In genomic region chr1:184366992-184367391, GRCh38 we compare ENCODE assay signal across 22 cellular contexts. TPM values are rescaled to one million over a fixed set of nuclear protein-coding genes. Genes with fewer than 3 reads are reported as not detected.
A peak's percentile ranks its signal among the peaks of the same experiment; 100 is the strongest.
DNase-seq lines count a peak whose midpoint lies in the region; ATAC-seq, FAIRE-seq and TF ChIP-seq lines count a peak whose summit lies in the region.
"Had no signal": no experiment of that assay in that cellular context is flagged by ENCODE, and none has a peak within 500 bp of the region (broad histone marks: within the 10 kb centered on the region; RNA-seq: fewer than 3 reads in every experiment).

No MANE protein-coding gene starts in this region.

- TF ChIP-seq CTCF in heart right ventricle (IDR thresholded peaks at IDR 0.05) (no peak), bronchial epithelial cell (IDR thresholded peaks at IDR 0.05; ENCODE audit: insufficient read depth, low read length, severe bottlenecking) (no peak), omental fat pad (IDR thresholded peaks at IDR 0.05) (no peak), tibial nerve (IDR thresholded peaks at IDR 0.05) (no peak)

- no peak overlapping the region for H3K4me3 ChIP-seq in heart right ventricle
- H3K4me3 ChIP-seq in bronchial epithelial cell (ENCODE audit: low read depth, low read length): no peak overlapping the region
- no peak overlapping the region for H3K4me3 ChIP-seq in tibial nerve
- H3K4me3 ChIP-seq: left lung, prostate gland had no signal

- H3K4me1 ChIP-seq in heart right ventricle: peaks cover 0 to 12% (median 0%) of the 10 kb centered on the region in 9 donors
- H3K4me1 ChIP-seq in tibial nerve: no peaks in the 10 kb centered on the region
- H3K4me1 ChIP-seq: BE2C, left lung had no signal

- no peak overlapping the region for H3K27ac ChIP-seq in heart right ventricle
- no peak overlapping the region for H3K27ac ChIP-seq in tibial nerve
- H3K27ac ChIP-seq: left lung, prostate gland had no signal

- WGBS in heart right ventricle, 2 donors: 72 to 75% methylated on average over 11 of the region's 11 CpGs
- WGBS in tibial nerve, 2 donors: 65 to 66% methylated on average over 11 of the region's 11 CpGs

- DNase-seq in heart right ventricle (no peak), Right ventricle myocardium inferior (ENCODE audit: missing footprints) (no peak), bronchial epithelial cell (ENCODE audit: low read depth) (no peak), omental fat pad (ENCODE audit: low spot score) (no peak), SIG-M5 treated with dmso at 0.1 percent for 504 hours (lab: John Stamatoyannopoulos, UW; ENCODE audit: unreplicated experiment) (no peak), tibial nerve (ENCODE audit: low spot score in 2 of 2) (no peak), NCI-H1436 treated with DMSO at 0.1 percent for 48 hours (lab: John Stamatoyannopoulos, UW) (no peak), NCI-H1092 treated with DMSO at 0.1 percent for 48 hours (lab: John Stamatoyannopoulos, UW) (no peak)
- DNase-seq: activated naive CD4-positive, alpha-beta T cell treated with Interleukin-2 at 50 U/mL for 16 hours; activated T-cell treated with anti-CD3 and anti-CD28 coated beads, Interleukin-2, amount 50 U/mL, for 4 hours; anterior cingulate cortex; BE2C; cerebellar nuclear complex; effector CD4-positive, alpha-beta T cell; left lung; midbrain; NCI-H774; SK-N-SH; stimulated activated CD4-positive, alpha-beta T cell treated with anti-CD3 and anti-CD28 coated beads, Interleukin-12 subunit alpha, Interleukin-12 subunit beta, amount 100 ng/mL, for 4 hours had no signal

- ATAC-seq in heart right ventricle (peak in 5 of 8 donors; percentile 25 to 57 (median 49)), Right ventricle myocardium inferior (no peak), omental fat pad (ENCODE audit: low FRiP score) (peak; percentile 56)
- ATAC-seq: activated CD4-positive, CD25-positive, alpha-beta regulatory T cell treated with anti-CD3 and anti-CD28 coated beads, Interleukin-2, amount 50 U/mL, for 24 hours; activated T-cell treated with anti-CD3 and anti-CD28 coated beads, Interleukin-2, amount 50 U/mL, for 4 hours; HepG2; left lung had no signal

- H3K36me3 ChIP-seq in heart right ventricle (no peaks in the 10 kb centered on the region), bronchial epithelial cell (ENCODE audit: control insufficient read depth, insufficient read depth, low read length) (no peaks in the 10 kb centered on the region), tibial nerve (no peaks in the 10 kb centered on the region)
- H3K36me3 ChIP-seq: BE2C, left lung, prostate gland had no signal

- peak in 1 of 2 donors; percentile 20 for TF ChIP-seq EP300 in tibial nerve (IDR thresholded peaks at IDR 0.05)

- peak; percentile 7 for FAIRE-seq in bronchial epithelial cell (lab: Jason Lieb, UNC)
- FAIRE-seq: HepG2 had no signal

- H3K27me3 ChIP-seq in heart right ventricle (no peaks in the 10 kb centered on the region), bronchial epithelial cell (ENCODE audit: control insufficient read depth, insufficient read depth, low read length) (peaks cover 2% of the 10 kb centered on the region), tibial nerve (no peaks in the 10 kb centered on the region)
- H3K27me3 ChIP-seq: BE2C, left lung had no signal

- no peak for TF ChIP-seq POLR2A in tibial nerve (IDR thresholded peaks at IDR 0.05)

- intact Hi-C loops in heart right ventricle (cut with DNase I) (loop anchor here in 1 of 10 donors (10.0 kb wide), 1 partner anchor 292 kb away; no protein-coding TSS in a partner anchor), Right ventricle myocardium inferior (cut with DNase I) (no loop called here)

- H3K9me3 ChIP-seq in heart right ventricle: no peaks in the 10 kb centered on the region
- no peaks in the 10 kb centered on the region for H3K9me3 ChIP-seq in tibial nerve
- H3K9me3 ChIP-seq: BE2C, left lung, prostate gland, SK-N-SH had no signal

RNA-seq across cellular contexts. Expression of gene C1orf21, which starts 19.8 kb away (rescaled TPM):
- total RNA-seq in heart right ventricle (10 to 100 TPM; 50.8 to 76.7 (median 69.3) TPM), Right ventricle myocardium inferior (54.5 TPM), bronchial epithelial cell (10.3 and 13.4 TPM in 2 replicates), omental fat pad (10 to 100 TPM; 24.0 to 43.0 (median 40.3) TPM), tibial nerve (10 to 100 TPM; 30.6 to 61.7 (median 43.0) TPM)
- 10 to 100 TPM; 20.6 to 30.5 TPM for polyA plus RNA-seq in heart right ventricle
- total RNA-seq: HepG2 had no signal
- polyA plus RNA-seq: HepG2 had no signal
